ENCODE assay signal across 8 cellular contexts in the genomic region with DNA sequence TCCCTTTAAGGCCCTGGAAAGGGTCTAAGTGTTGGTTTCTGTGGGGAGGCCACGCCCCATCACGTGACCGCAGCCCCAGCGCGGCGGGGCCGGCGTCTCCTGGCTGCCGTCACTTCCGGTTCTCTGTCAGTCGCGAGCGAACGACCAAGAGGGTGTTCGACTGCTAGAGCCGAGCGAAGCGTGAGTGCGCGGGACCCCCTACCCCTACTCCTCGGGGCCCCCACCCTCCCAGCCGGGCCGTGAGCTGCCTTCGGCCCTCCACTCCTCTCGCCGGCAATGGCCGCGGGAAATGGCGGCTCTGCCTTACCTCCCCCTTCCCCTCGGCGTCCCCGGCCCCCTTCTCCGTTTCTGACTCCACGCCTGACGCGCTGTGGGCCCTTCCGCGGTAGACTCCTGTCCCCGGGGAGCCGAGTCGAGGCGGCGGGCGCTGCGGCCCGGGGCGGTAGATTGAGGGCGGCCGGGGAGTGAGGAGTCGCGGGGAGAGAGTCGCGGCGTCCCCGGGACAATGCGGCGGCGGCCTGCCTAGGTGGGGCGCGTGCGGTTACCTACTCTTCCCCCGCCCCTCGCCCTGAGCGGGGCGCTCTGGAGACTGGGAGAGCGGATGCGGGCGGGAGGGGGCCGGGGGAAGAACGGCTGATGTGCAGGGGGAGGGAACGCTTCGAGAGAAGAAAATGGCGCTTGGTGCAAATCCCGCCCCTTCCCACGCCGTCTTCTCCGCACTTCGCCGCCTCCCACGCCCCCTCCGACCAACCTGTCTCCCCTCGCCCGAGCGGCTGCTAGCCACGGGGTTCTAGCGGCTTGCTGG. TPM values are rescaled to one million over a fixed set of nuclear protein-coding genes. Genes with fewer than 3 reads are reported as not detected.
A peak's percentile ranks its signal among the peaks of the same experiment; 100 is the strongest.
DNase-seq lines count a peak whose midpoint lies in the region; ATAC-seq lines count a peak whose summit lies in the region.

Gene SUB1, plus strand, starts transcription at position 112 of the 805 bp plus-strand sequence. CDS start 2,956 bp downstream, outside the sequence.

- peak; percentile 54 for ATAC-seq in GM21381 (IDR thresholded peaks at IDR 0.05; ENCODE audit: unreplicated experiment)

- DNase-seq in COR-L47 (lab: John Stamatoyannopoulos, UW) (peak; percentile 89), HUDEP-2 (lab: John Stamatoyannopoulos, UW; ENCODE audit: unreplicated experiment in 76 of 76) (peak in 75 of 76 experiments; percentile 18 to 91 (median 83)), NOMO-1 treated with dmso at 0.1 percent for 144 hours (lab: John Stamatoyannopoulos, UW; ENCODE audit: unreplicated experiment) (peak; percentile 98), mesenteric fat pad (ENCODE audit: low spot score) (peak; percentile 97)
- peak; percentile 80 to 90 (median 84) for DNase-seq in activated CD8-positive, alpha-beta memory T cell treated with anti-CD3 and anti-CD28 coated beads for 48 hours (ENCODE audit: low read depth in 2 of 3, low spot score in 2 of 3)
- peak; percentile 87 for DNase-seq in stimulated activated CD8-positive, alpha-beta memory T cell treated with anti-CD3 and anti-CD28 coated beads, Interleukin-15, amount 100 ng/mL, for 24 hours (ENCODE audit: low read depth)

- H3K9ac ChIP-seq in endocrine pancreas (ENCODE audit: control insufficient read depth, insufficient read depth, low read length), result peak within 1 kb of the TSS; percentile 82

- H3K27me3 ChIP-seq in endocrine pancreas (ENCODE audit: control insufficient read depth, insufficient read depth, low read length), result no peaks in the 10 kb centered on the region

- no peaks in the 10 kb centered on the region for H3K36me3 ChIP-seq in endocrine pancreas (ENCODE audit: control insufficient read depth, insufficient read depth, low read length)

- no peaks in the 10 kb centered on the region for H3K4me1 ChIP-seq in endocrine pancreas (ENCODE audit: control insufficient read depth, insufficient read depth, low read length)

- H3K4me3 ChIP-seq in endocrine pancreas (ENCODE audit: control insufficient read depth, insufficient read depth, low read length), result peak within 1 kb of the TSS; percentile 93

- no peaks in the 10 kb centered on the region for H3K9me3 ChIP-seq in endocrine pancreas (ENCODE audit: control insufficient read depth, low read length)

RNA-seq across cellular contexts. Expression of gene SUB1, which starts in this region (rescaled TPM):
- 295 TPM for total RNA-seq in mesenteric fat pad

Comparison
In these comparisons a context has a peak if more than half of its experiments do, and no peak if none do; other contexts are left out.
1. Peak in every context shown above with its lines: DNase-seq, ATAC-seq and H3K4me3 ChIP-seq.